9 cellular contexts compared by ENCODE assay signal in genomic region chr1:9425859-9426258, GRCh38.
A peak's percentile ranks its signal among the peaks of the same experiment; 100 is the strongest.
DNase-seq lines count a peak whose midpoint lies in the region; ATAC-seq lines count a peak whose summit lies in the region.
"Had no signal": no experiment of that assay in that cellular context is flagged by ENCODE, and none has a peak within 500 bp of the region (broad histone marks: within the 10 kb centered on the region; RNA-seq: fewer than 3 reads in every experiment).

No MANE protein-coding gene starts in this region.

- peak overlapping the region; percentile 59 for H3K27ac Mint-ChIP-seq in activated naive CD4-positive, alpha-beta T cell treated with anti-CD3 and anti-CD28 coated beads for 36 hours
- H3K27ac Mint-ChIP-seq in stimulated activated memory B cell treated with anti-CD40 and anti-IgM and Interleukin-4, amounts not matched to agents 10 μg/mL and 1 μg/mL and 100 μg/mL, for 72 hours = peak overlapping the region; percentile 87

- H3K4me3 Mint-ChIP-seq in activated naive CD4-positive, alpha-beta T cell treated with anti-CD3 and anti-CD28 coated beads for 36 hours = peak overlapping the region; percentile 40
- H3K4me3 Mint-ChIP-seq in stimulated activated memory B cell treated with anti-CD40 and anti-IgM and Interleukin-4, amounts not matched to agents 10 μg/mL and 1 μg/mL and 100 μg/mL, for 72 hours = peak overlapping the region; percentile 73

- CTCF ChIA-PET in activated naive CD4-positive, alpha-beta T cell treated with anti-CD3 and anti-CD28 coated beads for 36 hours (lab: Charles Lee) = interaction anchor here (2.0 to 4.3 kb wide), 2 partner anchors 13 to 136 kb away, joined by 6 to 15 read pairs; no protein-coding TSS in a partner anchor

- no peaks in the 10 kb centered on the region for H3K27me3 Mint-ChIP-seq in activated naive CD4-positive, alpha-beta T cell treated with anti-CD3 and anti-CD28 coated beads for 36 hours (ENCODE audit: low read depth)
- no peaks in the 10 kb centered on the region for H3K27me3 Mint-ChIP-seq in stimulated activated memory B cell treated with anti-CD40 and anti-IgM and Interleukin-4, amounts not matched to agents 10 μg/mL and 1 μg/mL and 100 μg/mL, for 72 hours

- no peaks in the 10 kb centered on the region for H3K36me3 Mint-ChIP-seq in activated naive CD4-positive, alpha-beta T cell treated with anti-CD3 and anti-CD28 coated beads for 36 hours (ENCODE audit: low read depth)
- no peaks in the 10 kb centered on the region for H3K36me3 Mint-ChIP-seq in stimulated activated memory B cell treated with anti-CD40 and anti-IgM and Interleukin-4, amounts not matched to agents 10 μg/mL and 1 μg/mL and 100 μg/mL, for 72 hours

- peak; percentile 47 for DNase-seq in activated naive CD4-positive, alpha-beta T cell treated with anti-CD3 and anti-CD28 coated beads for 36 hours
- no peak for DNase-seq in activated naive CD4-positive, alpha-beta T cell treated with anti-CD3 and anti-CD28 coated beads, Interleukin-2, amount 50 U/mL, for 16 hours
- DNase-seq in SKM-1 (lab: John Stamatoyannopoulos, UW; ENCODE audit: unreplicated experiment) (peak; percentile 48), NCI-H2029 (lab: John Stamatoyannopoulos, UW) (no peak), SHP77 treated with DMSO at 0.1 percent for 48 hours (lab: John Stamatoyannopoulos, UW) (no peak)
- DNase-seq: NCI-H2029 treated with DMSO at 0.1 percent for 48 hours had no signal

- peaks cover 50% of the 10 kb centered on the region for H3K4me1 Mint-ChIP-seq in activated naive CD4-positive, alpha-beta T cell treated with anti-CD3 and anti-CD28 coated beads for 36 hours (ENCODE audit: low read depth)
- peaks cover 66% of the 10 kb centered on the region for H3K4me1 Mint-ChIP-seq in stimulated activated memory B cell treated with anti-CD40 and anti-IgM and Interleukin-4, amounts not matched to agents 10 μg/mL and 1 μg/mL and 100 μg/mL, for 72 hours

- H3K9me3 Mint-ChIP-seq in activated naive CD4-positive, alpha-beta T cell treated with anti-CD3 and anti-CD28 coated beads for 36 hours = no peaks in the 10 kb centered on the region
- H3K9me3 Mint-ChIP-seq in stimulated activated memory B cell treated with anti-CD40 and anti-IgM and Interleukin-4, amounts not matched to agents 10 μg/mL and 1 μg/mL and 100 μg/mL, for 72 hours = no peaks in the 10 kb centered on the region

- intact Hi-C loops in activated naive CD4-positive, alpha-beta T cell treated with anti-CD3 and anti-CD28 coated beads for 36 hours (cut with micrococcal nuclease) = loop anchor here (1.0 kb wide), 3 partner anchors 13 to 132 kb away; no protein-coding TSS in a partner anchor

- ATAC-seq in HG02981 (IDR thresholded peaks at IDR 0.05; ENCODE audit: unreplicated experiment) (peak; percentile 18), GM19324 (IDR thresholded peaks at IDR 0.05; ENCODE audit: low FRiP score, unreplicated experiment) (no peak)
- ATAC-seq in stimulated activated memory B cell treated with anti-CD40 and anti-IgM and Interleukin-4, amounts not matched to agents 10 μg/mL and 1 μg/mL and 100 μg/mL, for 72 hours = peak; percentile 28

Comparison
In these comparisons a context has a peak if more than half of its experiments do, and no peak if none do; other contexts are left out.
1. DNase-seq: peak in activated naive CD4-positive, alpha-beta T cell treated with anti-CD3 and anti-CD28 coated beads for 36 hours (single experiment) and SKM-1 (single experiment); none in activated naive CD4-positive, alpha-beta T cell treated with anti-CD3 and anti-CD28 coated beads, Interleukin-2, amount 50 U/mL, for 16 hours (single experiment), NCI-H2029 (single experiment) and SHP77 treated with DMSO at 0.1 percent for 48 hours (single experiment).